ENCODE assay signal across 8 cellular contexts in genomic region chr15:82810863-82811421, GRCh38. TPM values are rescaled to one million over a fixed set of nuclear protein-coding genes. Genes with fewer than 3 reads are reported as not detected.
DNase-seq lines count a peak whose midpoint lies in the region; ATAC-seq, FAIRE-seq and TF ChIP-seq lines count a peak whose summit lies in the region.

No MANE protein-coding gene starts in this region.

- in situ Hi-C loops in K562 (cut with MboI): no loop called here

- 0 out of 2 replicates have a peak, but pooled peaks cover 2% of the 10 kb centered on the region for H4K20me1 ChIP-seq in K562 (replicated peaks; ENCODE audit: control insufficient read depth, insufficient read depth, low read length)

- no peaks in the 10 kb centered on the region for H3K9me1 ChIP-seq in K562 (ENCODE audit: control insufficient read depth, insufficient read depth, low read length)

- no peak for TF ChIP-seq RAD21 in K562 (CRISPR knock-in tag; conservative IDR thresholded peaks at IDR 0.05 in 1 of 2, IDR thresholded peaks at IDR 0.05 in 1 of 2)

- H3K4me1 ChIP-seq in RWPE2 (ENCODE audit: insufficient read depth, poor library complexity, severe bottlenecking) (peaks cover 10% of the 10 kb centered on the region), K562 (replicated peaks in 1 of 2; ENCODE audit: control insufficient read depth in 2 of 2, insufficient read depth in 2 of 2, low read length in 2 of 2) (peaks cover 10 to 21% of the 10 kb centered on the region in 2 experiments; a peak in 4 of 5 replicates)

- no peaks in the 10 kb centered on the region for H3K27me3 ChIP-seq in RWPE2 (ENCODE audit: insufficient read depth, poor library complexity, severe bottlenecking)
- no peaks in the 10 kb centered on the region for H3K27me3 ChIP-seq in K562 (ENCODE audit: control insufficient read depth in 2 of 2, insufficient read depth in 2 of 2, low read length in 2 of 2)

- peak overlapping the region; percentile 95 for H3K4me2 ChIP-seq in K562 (ENCODE audit: insufficient read depth, low read length)

- peak; percentile 81 for FAIRE-seq in GM19239 (lab: Jason Lieb, UNC)
- FAIRE-seq in K562 (lab: Jason Lieb, UNC): no peak

- H3K9ac ChIP-seq in K562 (ENCODE audit: insufficient read depth in 1 of 2, low read depth in 2 of 2, low read length in 2 of 2): peak overlapping the region in 1 of 2 experiments; percentile 88; a peak in 3 of 4 replicates

- H3K27ac ChIP-seq in RWPE2 (ENCODE audit: poor library complexity, severe bottlenecking): peak overlapping the region; percentile 94
- peak overlapping the region; percentile 93 for H3K27ac ChIP-seq in K562 (ENCODE audit: extremely low read depth, low read depth, low read length)
- peak overlapping the region; percentile 94 for H3K27ac ChIP-seq in substantia nigra (ENCODE audit: low read depth, low read length, poor library complexity, severe bottlenecking)

- no peak for TF ChIP-seq EP300 in K562 (IDR thresholded peaks at IDR 0.05; ENCODE audit: low read length)

- ATAC-seq in RWPE2 (ENCODE audit: low read depth) (no peak), K562 (no peak)

- peaks cover 39% of the 10 kb centered on the region for H3K79me2 ChIP-seq in K562 (ENCODE audit: control insufficient read depth, insufficient read depth, low read length)

- CTCF ChIA-PET in K562 (lab: Yijun Ruan, JAX; ENCODE audit: low intra/inter-chr PET ratio): no interaction called here

- peaks cover 39% of the 10 kb centered on the region for H3K36me3 ChIP-seq in RWPE2 (ENCODE audit: low read depth)
- peaks cover 29% of the 10 kb centered on the region; the same call in 2 of the 3 replicates for H3K36me3 ChIP-seq in K562 (ENCODE audit: control insufficient read depth, insufficient read depth, low read length)

- peak overlapping the region; percentile 97 for H3K4me3 ChIP-seq in RWPE2 (ENCODE audit: severe bottlenecking)
- H3K4me3 ChIP-seq in K562: peak overlapping the region; percentile 94

- TSS peak; percentile 70 for BruUV-seq in K562 (replicated peaks; lab: Mats Ljungman, UMichigan)

- TF ChIP-seq CTCF in RWPE2 (IDR thresholded peaks at IDR 0.05; ENCODE audit: poor library complexity, severe bottlenecking) (no peak), K562 (IDR thresholded peaks at IDR 0.05 in 2 of 3, conservative IDR thresholded peaks at IDR 0.05 in 1 of 3; ENCODE audit: insufficient read depth in 2 of 3, low read depth in 1 of 3, low read length in 3 of 3) (no peak)

- H3K9me3 ChIP-seq in RWPE2 (ENCODE audit: severe bottlenecking) (no peaks in the 10 kb centered on the region), K562 (replicated peaks; ENCODE audit: control insufficient read depth, insufficient read depth, low read depth, low read length) (no peaks in the 10 kb centered on the region)

- WGBS in K562 (ENCODE audit: insufficient coverage, low coverage, missing lambda C conversion rate): 2% methylated on average over 7 of the region's 7 CpGs

- TF ChIP-seq POLR2A in K562 (conservative IDR thresholded peaks at IDR 0.05): no peak

- POLR2A ChIA-PET in K562 (lab: Yijun Ruan, JAX): interaction anchor here (0.5 to 1.6 kb wide), 10 partner anchors 9 to 395 kb away, joined by 3 to 5 read pairs (median 3); no protein-coding TSS in a partner anchor

- DNase-seq in GM19239 (ENCODE audit: insufficient read length, low spot score): no peak
- DNase-seq in RWPE2 (ENCODE audit: low spot score): no peak
- DNase-seq in K562 (ENCODE audit: extremely low read depth in 1 of 4, low spot score in 3 of 4): peak in 1 of 4 experiments; percentile 41
- DNase-seq in lung microvascular endothelial cell (ENCODE audit: low read depth in 2 of 2): peak; percentile 16 to 23
- DNase-seq in substantia nigra (lab: John Stamatoyannopoulos, UW): no peak
- DNase-seq in DMS53 treated with DMSO at 0.1 percent for 48 hours (lab: John Stamatoyannopoulos, UW; ENCODE audit: unreplicated experiment): no peak
- no peak for DNase-seq in D341Med (ENCODE audit: low spot score)
- no peak for DNase-seq in A172 (ENCODE audit: low spot score)

- intact Hi-C loops in K562 (cut with micrococcal nuclease): loop anchor here (2.0 to 5.0 kb wide), 2 partner anchors 36 to 60 kb away; no protein-coding TSS in a partner anchor

- H2AFZ ChIP-seq in K562 (ENCODE audit: low read depth, low read length): peak overlapping the region; percentile 90; the same call in 1 of the 2 replicates

TF ChIP-seq in K562, 482 proteins besides CTCF, POLR2A, EP300 and RAD21:
- TF ChIP-seq SPI1 (IDR thresholded peaks at IDR 0.05; ENCODE audit: borderline replicate concordance, low read depth, low read length) (peak; percentile 49), TCF7 (IDR thresholded peaks at IDR 0.05; ENCODE audit: borderline replicate concordance) (0 out of 2 replicates have a peak, but pooled peaks have one; percentile 59), YBX1 (IDR thresholded peaks at IDR 0.05) (no peak)

RNA-seq across cellular contexts. Expression of gene WHAMM, which starts 1.5 kb away (rescaled TPM):
- total RNA-seq in K562 (2011; cell fraction: chromatin; rRNA removed; ENCODE audit: low replicate concordance): 4.6 and 8.6 TPM in 2 replicates
- 3.7 and 3.8 TPM in 2 replicates for total RNA-seq in K562 (2011; cell fraction: nucleolus; rRNA removed)
- 4.1 and 4.6 TPM in 2 replicates for total RNA-seq in K562 (2011; cell fraction: nucleoplasm; rRNA removed)
- total RNA-seq in K562 (2014; rRNA removed) (3.6 and 4.3 TPM in 2 replicates), K562 (2014; rRNA removed; fragmentation: Illumina TruSeq; extraction: Trizol) (3.8 and 4.7 TPM in 2 replicates), K562 (2015; rRNA removed; fragmentation: Illumina TruSeq; extraction: Trizol) (3.8 and 4.5 TPM in 2 replicates), K562 (2021) (4.5 and 4.8 TPM in 2 replicates), lung microvascular endothelial cell (3.9 and 6.0 TPM in 2 replicates)
- polyA plus RNA-seq in K562 (2011; rRNA removed) (2.7 and 3.3 TPM in 2 replicates), K562 (2014; fragmentation: Illumina TruSeq; extraction: Trizol) (4.0 TPM in 2 replicates), K562 (2014; fragmentation: Nextera tagmentation; extraction: Ambion mirVana) (1 to 10 TPM; 2.0 to 2.3 TPM), K562 (2014; rRNA removed) (3.6 and 4.6 TPM in 2 replicates)
- 1.9 and 2.1 TPM in 2 replicates for polyA plus RNA-seq in K562 (2011; cell fraction: cytosol; rRNA removed)
- 3.8 and 4.0 TPM in 2 replicates for polyA plus RNA-seq in K562 (2011; cell fraction: nucleus; rRNA removed)
- polyA plus RNA-seq in K562 (2012): 2.9 and 3.8 TPM in 2 replicates
- 2.6 and 2.9 TPM in 2 replicates for polyA minus RNA-seq in K562 (2011; rRNA and poly(A)+ RNA removed)
- 1.5 and 2.0 TPM in 2 replicates for polyA minus RNA-seq in K562 (2011; cell fraction: cytosol; rRNA and poly(A)+ RNA removed)
- polyA minus RNA-seq in K562 (2011; cell fraction: nucleus; rRNA and poly(A)+ RNA removed): 2.3 and 2.9 TPM in 2 replicates
- 4.7 and 6.3 TPM in 2 replicates for total RNA-seq in A172 (2014; rRNA removed; shearing (Covaris generic))

RNA-seq across cellular contexts. Expression of gene FSD2, which starts 5.1 kb away (rescaled TPM):
- total RNA-seq in K562 (2011; cell fraction: chromatin; rRNA removed; ENCODE audit: low replicate concordance): not detected in 2 replicates
- not detected in 2 replicates for total RNA-seq in K562 (2011; cell fraction: nucleolus; rRNA removed)
- total RNA-seq in K562 (2011; cell fraction: nucleoplasm; rRNA removed): not detected in 2 replicates
- total RNA-seq in K562 (2014; rRNA removed) (not detected in 2 replicates), K562 (2014; rRNA removed; fragmentation: Illumina TruSeq; extraction: Trizol) (not detected in 2 replicates), K562 (2015; rRNA removed; fragmentation: Illumina TruSeq; extraction: Trizol) (not detected in 2 replicates), K562 (2021) (not detected in 2 replicates), lung microvascular endothelial cell (not detected in 2 replicates)
- polyA plus RNA-seq in K562 (2011; rRNA removed) (not detected in 2 replicates), K562 (2014; fragmentation: Illumina TruSeq; extraction: Trizol) (0.01 TPM in 1 of 2 replicates, not detected in the other), K562 (2014; fragmentation: Nextera tagmentation; extraction: Ambion mirVana) (under 1 TPM; 0.01 to 0.06 TPM), K562 (2014; rRNA removed) (not detected in 2 replicates)
- not detected in 2 replicates for polyA plus RNA-seq in K562 (2011; cell fraction: cytosol; rRNA removed)
- polyA plus RNA-seq in K562 (2011; cell fraction: nucleus; rRNA removed): not detected in 2 replicates
- polyA plus RNA-seq in K562 (2012): 0.06 and 0.07 TPM in 2 replicates
- not detected in 2 replicates for polyA minus RNA-seq in K562 (2011; rRNA and poly(A)+ RNA removed)
- polyA minus RNA-seq in K562 (2011; cell fraction: cytosol; rRNA and poly(A)+ RNA removed): not detected in 2 replicates
- polyA minus RNA-seq in K562 (2011; cell fraction: nucleus; rRNA and poly(A)+ RNA removed): not detected in 2 replicates
- not detected in 2 replicates for total RNA-seq in A172 (2014; rRNA removed; shearing (Covaris generic))

Comparison
In these comparisons a context has a peak if more than half of its experiments do, and no peak if none do; other contexts are left out.
1. DNase-seq: peak in lung microvascular endothelial cell (2 of 2); none in GM19239 (single experiment), RWPE2 (single experiment), substantia nigra (0 of 49), DMS53 treated with DMSO at 0.1 percent for 48 hours (single experiment), D341Med (single experiment) and A172 (single experiment).
2. Peak in every context shown above with its lines, with median percentiles within 50 percentile points of each other: H3K27ac ChIP-seq.